ENCODE assay signal across 4 cellular contexts in genomic region chr6:77666340-77666739, GRCh38.
TF ChIP-seq lines count a peak whose summit lies in the region.

No MANE protein-coding gene starts in this region.

TF ChIP-seq in HepG2, 621 proteins besides CTCF, POLR2A, EP300 and RAD21 (continues in another document):
- TF ChIP-seq MXI1 (IDR thresholded peaks at IDR 0.05; ENCODE audit: borderline replicate concordance, low read depth, low read length) (no peak), ZNF747 (CRISPR knock-in tag; IDR thresholded peaks at IDR 0.05; ENCODE audit: borderline replicate concordance) (no peak), ZSCAN30 (CRISPR knock-in tag; IDR thresholded peaks at IDR 0.05) (no peak), ELF4 (CRISPR knock-in tag; IDR thresholded peaks at IDR 0.05; ENCODE audit: borderline replicate concordance) (no peak), GTF3A (CRISPR knock-in tag; conservative IDR thresholded peaks at IDR 0.05) (no peak), MNT (IDR thresholded peaks at IDR 0.05) (no peak), ZNF740 (CRISPR knock-in tag; IDR thresholded peaks at IDR 0.05) (no peak), THYN1 (CRISPR knock-in tag; IDR thresholded peaks at IDR 0.05; ENCODE audit: borderline replicate concordance, low read depth) (no peak), TRAFD1 (CRISPR knock-in tag; IDR thresholded peaks at IDR 0.05; ENCODE audit: borderline replicate concordance) (no peak), ZNF629 (CRISPR knock-in tag; conservative IDR thresholded peaks at IDR 0.05) (peak; percentile 31; the same call in 1 of the 2 replicates), MAF1 (CRISPR knock-in tag; IDR thresholded peaks at IDR 0.05; ENCODE audit: borderline replicate concordance) (no peak), ZSCAN20 (CRISPR knock-in tag; IDR thresholded peaks at IDR 0.05; ENCODE audit: borderline replicate concordance) (no peak), ZNF383 (CRISPR knock-in tag; IDR thresholded peaks at IDR 0.05; ENCODE audit: borderline replicate concordance) (no peak)

TF ChIP-seq in A549, 52 proteins besides CTCF, POLR2A, EP300 and RAD21:
- TF ChIP-seq MAFK (IDR thresholded peaks at IDR 0.05; ENCODE audit: partially characterized antibody) (peak; percentile 49), JUNB (IDR thresholded peaks at IDR 0.05) (no peak), TFCP2L1 (CRISPR knock-in tag; IDR thresholded peaks at IDR 0.05) (no peak), RCOR1 (IDR thresholded peaks at IDR 0.05; ENCODE audit: low read depth, low read length) (no peak)

TF ChIP-seq in IMR-90, 13 proteins besides CTCF, POLR2A, EP300 and RAD21:
- TF ChIP-seq BHLHE40 (IDR thresholded peaks at IDR 0.05; ENCODE audit: low read depth, low read length), result no peak
- no peak for TF ChIP-seq USF2 (IDR thresholded peaks at IDR 0.05; ENCODE audit: low read depth, low read length)
- TF ChIP-seq MAFK (IDR thresholded peaks at IDR 0.05; ENCODE audit: low read depth, low read length), result peak; percentile 34; the same call in 1 of the 2 replicates
- TF ChIP-seq MAZ (IDR thresholded peaks at IDR 0.05; ENCODE audit: borderline replicate concordance, low read depth, low read length), result no peak
TF ChIP-seq in IMR-90: peak in this region for 1.

TF ChIP-seq in K562, 482 proteins besides CTCF, POLR2A, EP300 and RAD21:
- TF ChIP-seq PRDM10 (IDR thresholded peaks at IDR 0.05; ENCODE audit: partially characterized antibody), result no peak
- no peak for TF ChIP-seq MITF (IDR thresholded peaks at IDR 0.05)
- no peak for TF ChIP-seq ATF2 (CRISPR knock-in tag; IDR thresholded peaks at IDR 0.05)
- TF ChIP-seq TCF3 (CRISPR knock-in tag; IDR thresholded peaks at IDR 0.05), result no peak
- peak; percentile 57; the same call in 1 of the 2 replicates for TF ChIP-seq ZNF316 (IDR thresholded peaks at IDR 0.05)
TF ChIP-seq in K562: peak in this region for 1.
